In the genomic region with DNA sequence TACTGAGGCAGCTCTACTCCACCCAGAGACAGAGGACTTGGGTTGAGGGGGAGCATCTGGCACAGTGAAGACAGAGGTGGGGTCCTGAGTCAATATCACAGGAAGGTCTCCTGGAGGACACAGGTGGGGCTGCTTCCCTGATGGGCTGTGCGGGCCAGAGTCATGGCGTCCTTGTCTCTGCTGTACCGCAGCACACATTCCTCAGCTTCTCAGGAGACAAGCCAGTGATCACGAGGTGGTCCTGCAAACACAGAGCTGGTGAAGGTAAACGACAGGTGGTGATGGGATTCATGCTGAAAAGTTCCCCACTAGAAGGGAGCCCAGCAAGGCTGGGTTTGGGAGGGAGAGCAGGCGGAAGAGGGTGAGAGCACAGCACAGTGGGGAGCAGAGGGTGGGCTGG, we compare ENCODE assay signal across 17 cellular contexts. TPM values are rescaled to one million over a fixed set of nuclear protein-coding genes. Genes with fewer than 3 reads are reported as not detected.
A peak's percentile ranks its signal among the peaks of the same experiment; 100 is the strongest.
DNase-seq lines count a peak whose midpoint lies in the region; ATAC-seq, FAIRE-seq and TF ChIP-seq lines count a peak whose summit lies in the region.
"Had no signal": no experiment of that assay in that cellular context is flagged by ENCODE, and none has a peak within 500 bp of the region (broad histone marks: within the 10 kb centered on the region; RNA-seq: fewer than 3 reads in every experiment).

No MANE protein-coding gene starts in this region.

- H3K9me3 ChIP-seq in A549: no peaks in the 10 kb centered on the region
- H3K9me3 ChIP-seq: Peyer's patch, SJSA1 had no signal

- TF ChIP-seq EP300 in A549 (IDR thresholded peaks at IDR 0.05): no peak

- H3K4me1 Mint-ChIP-seq in WTC11: peaks cover 3% of the 10 kb centered on the region
- peaks cover 11% of the 10 kb centered on the region for H3K4me1 Mint-ChIP-seq in HFFc6 (ENCODE audit: low read depth)

- H3K9me3 Mint-ChIP-seq in WTC11: no peaks in the 10 kb centered on the region
- no peaks in the 10 kb centered on the region for H3K9me3 Mint-ChIP-seq in HFFc6

- H3K4me3 Mint-ChIP-seq in WTC11: no peak overlapping the region
- H3K4me3 Mint-ChIP-seq in HFFc6: no peak overlapping the region

- TF ChIP-seq CTCF in A549 (IDR thresholded peaks at IDR 0.05): no peak
- TF ChIP-seq CTCF in WTC11 (IDR thresholded peaks at IDR 0.05): no peak
- no peak for TF ChIP-seq CTCF in HFFc6 (IDR thresholded peaks at IDR 0.05)

- H3K4me1 ChIP-seq in A549: no peaks in the 10 kb centered on the region
- H3K4me1 ChIP-seq: Peyer's patch had no signal

- 67% methylated on average over 6 of the region's 6 CpGs for WGBS in A549 (ENCODE audit: missing lambda C conversion rate)

- H3K27ac Mint-ChIP-seq in WTC11 (no peak overlapping the region), HFFc6 (no peak overlapping the region)

- TF ChIP-seq POLR2A in A549 (IDR thresholded peaks at IDR 0.05; ENCODE audit: low read length): 0 out of 2 replicates have a peak, but pooled peaks have one; percentile 3
- TF ChIP-seq POLR2A in GM12892 (IDR thresholded peaks at IDR 0.05; ENCODE audit: low read depth, low read length): no peak

- H3K4me3 ChIP-seq in A549: no peak overlapping the region
- H3K4me3 ChIP-seq: Peyer's patch, SJSA1 had no signal

- no peak overlapping the region for H3K27ac ChIP-seq in A549
- H3K27ac ChIP-seq: C4-2B, KMS-11, Peyer's patch, SJSA1 had no signal

- no peaks in the 10 kb centered on the region for H3K27me3 Mint-ChIP-seq in WTC11 (ENCODE audit: low read depth)
- H3K27me3 Mint-ChIP-seq in HFFc6 (ENCODE audit: insufficient read depth): peaks cover 28% of the 10 kb centered on the region

- CTCF ChIA-PET in A549 (lab: Yijun Ruan, JAX): interaction anchor here (0.7 to 4.0 kb wide), 8 partner anchors 9 to 312 kb away, joined by 3 to 36 read pairs (median 4); a partner anchor contains a TSS
- CTCF ChIA-PET in WTC11 (lab: Charles Lee): interaction anchor here (0.8 to 6.6 kb wide), 6 partner anchors 11 to 145 kb away, joined by 3 to 43 read pairs (median 6); a partner anchor contains a TSS

- no peak for DNase-seq in A549 (ENCODE audit: low read depth in 1 of 2, low spot score in 1 of 2)
- no peak for DNase-seq in WTC11 (ENCODE audit: low spot score)
- DNase-seq in HFFc6: no peak
- no peak for DNase-seq in GM12892 (ENCODE audit: insufficient read length)
- DNase-seq: DMS79; NCI-H1417; NCI-H187; NCI-H2107; NCI-H510A; NCI-H748 treated with DMSO at 0.1 percent for 48 hours; NK-92 treated with Interleukin-12 subunit alpha and Interleukin-12 subunit beta, amount 100 ng/mL, for 24 hours; Peyer's patch had no signal

- H3K36me3 Mint-ChIP-seq in WTC11 (no peaks in the 10 kb centered on the region), HFFc6 (ENCODE audit: low read depth) (no peaks in the 10 kb centered on the region)

- FAIRE-seq in A549 (lab: Jason Lieb, UNC): no peak
- no peak for FAIRE-seq in GM12892 (lab: Jason Lieb, UNC)

- ATAC-seq in A549: no peak
- ATAC-seq in WTC11: peak; percentile 27

- no peak overlapping the region for H3K4me2 ChIP-seq in A549
- H3K4me2 ChIP-seq: KMS-11 had no signal

- POLR2A ChIA-PET in A549 (lab: Yijun Ruan, JAX) (no interaction called here), WTC11 (lab: Charles Lee) (interaction anchor here (1.0 to 1.2 kb wide), 2 partner anchors 9 to 24 kb away, joined by 3 to 6 read pairs; a partner anchor contains a TSS)

- no peak for TF ChIP-seq RAD21 in A549 (conservative IDR thresholded peaks at IDR 0.05 in 1 of 2, IDR thresholded peaks at IDR 0.05 in 1 of 2)

TF ChIP-seq in A549, 52 proteins besides CTCF, POLR2A, EP300 and RAD21 (continues in another document):
- TF ChIP-seq ESRRA (IDR thresholded peaks at IDR 0.05; ENCODE audit: borderline replicate concordance, low read length) (no peak), CBX8 (IDR thresholded peaks at IDR 0.05) (no peak)

TF ChIP-seq in WTC11, 78 proteins besides CTCF, POLR2A, EP300 and RAD21:
- TF ChIP-seq, protein P1, sequence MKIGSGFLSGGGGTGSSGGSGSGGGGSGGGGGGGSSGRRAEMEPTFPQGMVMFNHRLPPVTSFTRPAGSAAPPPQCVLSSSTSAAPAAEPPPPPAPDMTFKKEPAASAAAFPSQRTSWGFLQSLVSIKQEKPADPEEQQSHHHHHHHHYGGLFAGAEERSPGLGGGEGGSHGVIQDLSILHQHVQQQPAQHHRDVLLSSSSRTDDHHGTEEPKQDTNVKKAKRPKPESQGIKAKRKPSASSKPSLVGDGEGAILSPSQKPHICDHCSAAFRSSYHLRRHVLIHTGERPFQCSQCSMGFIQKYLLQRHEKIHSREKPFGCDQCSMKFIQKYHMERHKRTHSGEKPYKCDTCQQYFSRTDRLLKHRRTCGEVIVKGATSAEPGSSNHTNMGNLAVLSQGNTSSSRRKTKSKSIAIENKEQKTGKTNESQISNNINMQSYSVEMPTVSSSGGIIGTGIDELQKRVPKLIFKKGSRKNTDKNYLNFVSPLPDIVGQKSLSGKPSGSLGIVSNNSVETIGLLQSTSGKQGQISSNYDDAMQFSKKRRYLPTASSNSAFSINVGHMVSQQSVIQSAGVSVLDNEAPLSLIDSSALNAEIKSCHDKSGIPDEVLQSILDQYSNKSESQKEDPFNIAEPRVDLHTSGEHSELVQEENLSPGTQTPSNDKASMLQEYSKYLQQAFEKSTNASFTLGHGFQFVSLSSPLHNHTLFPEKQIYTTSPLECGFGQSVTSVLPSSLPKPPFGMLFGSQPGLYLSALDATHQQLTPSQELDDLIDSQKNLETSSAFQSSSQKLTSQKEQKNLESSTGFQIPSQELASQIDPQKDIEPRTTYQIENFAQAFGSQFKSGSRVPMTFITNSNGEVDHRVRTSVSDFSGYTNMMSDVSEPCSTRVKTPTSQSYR (CRISPR knock-in tag; IDR thresholded peaks at IDR 0.05): no peak
- TF ChIP-seq CREM (CRISPR knock-in tag; IDR thresholded peaks at IDR 0.05) (no peak), TEAD4 (CRISPR knock-in tag; IDR thresholded peaks at IDR 0.05) (no peak), FOXJ3 (CRISPR knock-in tag; IDR thresholded peaks at IDR 0.05; ENCODE audit: borderline replicate concordance) (no peak), TEAD1 (CRISPR knock-in tag; IDR thresholded peaks at IDR 0.05) (no peak), ETV6 (CRISPR knock-in tag; IDR thresholded peaks at IDR 0.05) (no peak), SMAD3 (CRISPR knock-in tag; IDR thresholded peaks at IDR 0.05; ENCODE audit: borderline replicate concordance) (no peak)
- TF ChIP-seq, protein P2, sequence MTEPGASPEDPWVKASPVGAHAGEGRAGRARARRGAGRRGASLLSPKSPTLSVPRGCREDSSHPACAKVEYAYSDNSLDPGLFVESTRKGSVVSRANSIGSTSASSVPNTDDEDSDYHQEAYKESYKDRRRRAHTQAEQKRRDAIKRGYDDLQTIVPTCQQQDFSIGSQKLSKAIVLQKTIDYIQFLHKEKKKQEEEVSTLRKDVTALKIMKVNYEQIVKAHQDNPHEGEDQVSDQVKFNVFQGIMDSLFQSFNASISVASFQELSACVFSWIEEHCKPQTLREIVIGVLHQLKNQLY (CRISPR knock-in tag; IDR thresholded peaks at IDR 0.05): no peak

RNA-seq across cellular contexts. Expression of a gene that starts 9.7 kb away (rescaled TPM):
- polyA plus RNA-seq in A549 (2011; rRNA removed) (not detected in 2 replicates), A549 (2017; fragmentation: RNase III; extraction: RNeasy Plus Mini Kit Qiagen cat#74134 plus additional on column Dnase treatment) (not detected in 3 replicates)
- polyA plus RNA-seq in A549 (2012; cell fraction: cytosol; rRNA removed): not detected in 2 replicates
- polyA plus RNA-seq in A549 (2012; cell fraction: nucleus; rRNA removed): not detected in 2 replicates
- not detected in 2 replicates for polyA minus RNA-seq in A549 (2011; rRNA and poly(A)+ RNA removed)
- 0.05 to 0.14 TPM (median 0.13 TPM) in 3 replicates for total RNA-seq in WTC11 (2021)
- total RNA-seq in HFFc6 (2021; fragmentation: NEBNext Ultra II Directional; extraction: Animal tissue kit (Norgen Biotek cat#: 25700)): not detected
- polyA plus RNA-seq in GM12892 (2012; ENCODE audit: missing spikeins): not detected
- total RNA-seq: A673, H4, Peyer's patch, SJSA1 had no signal

RNA-seq across cellular contexts. Expression of a gene that starts 19.3 kb away (rescaled TPM):
- polyA plus RNA-seq in A549 (2011; rRNA removed) (not detected in 2 replicates), A549 (2017; fragmentation: RNase III; extraction: RNeasy Plus Mini Kit Qiagen cat#74134 plus additional on column Dnase treatment) (not detected in 3 replicates)
- not detected in 2 replicates for polyA plus RNA-seq in A549 (2012; cell fraction: cytosol; rRNA removed)
- polyA plus RNA-seq in A549 (2012; cell fraction: nucleus; rRNA removed): not detected in 2 replicates
- polyA minus RNA-seq in A549 (2011; rRNA and poly(A)+ RNA removed): not detected in 2 replicates
- total RNA-seq in WTC11 (2021): not detected in 3 replicates
- total RNA-seq in HFFc6 (2021; fragmentation: NEBNext Ultra II Directional; extraction: Animal tissue kit (Norgen Biotek cat#: 25700)): not detected
- polyA plus RNA-seq in GM12892 (2012; ENCODE audit: missing spikeins): not detected
- total RNA-seq: A673, H4, Peyer's patch, SJSA1 had no signal

RNA-seq across cellular contexts. Expression of a gene that starts 24.0 kb away (rescaled TPM):
- polyA plus RNA-seq in A549 (2011; rRNA removed) (79.9 and 139 TPM in 2 replicates), A549 (2017; fragmentation: RNase III; extraction: RNeasy Plus Mini Kit Qiagen cat#74134 plus additional on column Dnase treatment) (52.3 to 58.2 TPM (median 54.6 TPM) in 3 replicates)
- polyA plus RNA-seq in A549 (2012; cell fraction: cytosol; rRNA removed): 75.3 and 92.1 TPM in 2 replicates
- 77.9 and 95.0 TPM in 2 replicates for polyA plus RNA-seq in A549 (2012; cell fraction: nucleus; rRNA removed)
- polyA minus RNA-seq in A549 (2011; rRNA and poly(A)+ RNA removed): 86.2 and 131 TPM in 2 replicates
- total RNA-seq in WTC11 (2021): 56.7 to 69.2 TPM (median 56.7 TPM) in 3 replicates
- 10 to 100 TPM; 43.4 to 50.7 (median 46.4) TPM for total RNA-seq in HFFc6 (2021; fragmentation: NEBNext Ultra II Directional; extraction: Animal tissue kit (Norgen Biotek cat#: 25700))
- polyA plus RNA-seq in GM12892 (2012; ENCODE audit: missing spikeins): 27.1 TPM

RNA-seq across cellular contexts. Expression of a gene that starts 34.9 kb away (rescaled TPM):
- polyA plus RNA-seq in A549 (2011; rRNA removed) (1.9 and 2.4 TPM in 2 replicates), A549 (2017; fragmentation: RNase III; extraction: RNeasy Plus Mini Kit Qiagen cat#74134 plus additional on column Dnase treatment) (0.96 to 1.0 TPM (median 1.0 TPM) in 3 replicates)
- polyA plus RNA-seq in A549 (2012; cell fraction: cytosol; rRNA removed): 1.6 and 1.8 TPM in 2 replicates
- 2.4 and 2.9 TPM in 2 replicates for polyA plus RNA-seq in A549 (2012; cell fraction: nucleus; rRNA removed)
- polyA minus RNA-seq in A549 (2011; rRNA and poly(A)+ RNA removed): 1.9 and 2.3 TPM in 2 replicates
- 0.31 to 0.62 TPM (median 0.53 TPM) in 3 replicates for total RNA-seq in WTC11 (2021)
- not detected for total RNA-seq in HFFc6 (2021; fragmentation: NEBNext Ultra II Directional; extraction: Animal tissue kit (Norgen Biotek cat#: 25700))
- 0.57 TPM for polyA plus RNA-seq in GM12892 (2012; ENCODE audit: missing spikeins)
- total RNA-seq: A673, SJSA1 had no signal

RNA-seq across cellular contexts. Expression of a gene that starts 39.5 kb away (rescaled TPM):
- 5.8 and 6.6 TPM in 2 replicates for polyA plus RNA-seq in A549 (2011; rRNA removed)
- 8.1 and 8.2 TPM in 2 replicates for polyA plus RNA-seq in A549 (2012; cell fraction: cytosol; rRNA removed)
- polyA plus RNA-seq in A549 (2012; cell fraction: nucleus; rRNA removed): 6.9 and 8.1 TPM in 2 replicates
- polyA plus RNA-seq in A549 (2017; fragmentation: RNase III; extraction: RNeasy Plus Mini Kit Qiagen cat#74134 plus additional on column Dnase treatment): 4.5 to 5.4 TPM (median 5.1 TPM) in 3 replicates
- polyA minus RNA-seq in A549 (2011; rRNA and poly(A)+ RNA removed): 4.7 and 5.3 TPM in 2 replicates
- total RNA-seq in WTC11 (2021): 3.5 to 4.0 TPM (median 3.8 TPM) in 3 replicates
- total RNA-seq in HFFc6 (2021; fragmentation: NEBNext Ultra II Directional; extraction: Animal tissue kit (Norgen Biotek cat#: 25700)): under 1 TPM in 1 of 6 experiments, not detected in 5; 0.12 TPM
- polyA plus RNA-seq in GM12892 (2012; ENCODE audit: missing spikeins): 5.6 TPM
